In genomic region chr12:129200576-129200975, GRCh38 we compare ENCODE assay signal across 20 cellular contexts.
"Had no signal": no experiment of that assay in that cellular context is flagged by ENCODE, and none has a peak within 500 bp of the region (broad histone marks: within the 10 kb centered on the region; RNA-seq: fewer than 3 reads in every experiment).

No MANE protein-coding gene starts in this region.

- DNase-seq: activated CD4-positive, alpha-beta T cell treated with anti-CD3 and anti-CD28 coated beads for 4 hours; activated CD4-positive, alpha-beta T cell treated with anti-CD3 and anti-CD28 coated beads, Interleukin-2, amount 50 U/mL, for 48 hours; activated CD8-positive, alpha-beta memory T cell treated with anti-CD3 and anti-CD28 coated beads, Interleukin-2, amount 50 U/mL, for 4 hours; activated gamma-delta T cell treated with Interleukin-2 at 50 U/mL for 16 hours; activated naive CD4-positive, alpha-beta T cell treated with anti-CD3 and anti-CD28 coated beads, Interleukin-2, amount 50 U/mL, for 16 hours; activated T-cell treated with anti-CD3 and anti-CD28 coated beads, Interleukin-2, amount 50 U/mL, for 1 hour; amniotic stem cell; brain microvascular endothelial cell; dorsolateral prefrontal cortex; effector memory CD4-positive, alpha-beta T cell; erythroblast; gastrocnemius medialis; glutamatergic neuron; left lung; lower lobe of right lung; mesenchymal stem cell; naive thymus-derived CD8-positive, alpha-beta T cell; occipital lobe; stimulated activated CD4-positive, alpha-beta T cell treated with anti-CD3 and anti-CD28 coated beads, Interleukin-1b, Interleukin-23, amount 100 ng/mL, for 48 hours; stimulated activated naive B cell treated with anti-CD40 and anti-IgM and Interleukin-4, amounts not matched to agents 10 μg/mL and 1 μg/mL and 100 μg/mL, for 72 hours had no signal
